ENCODE assay signal across 12 cellular contexts in the genomic region with DNA sequence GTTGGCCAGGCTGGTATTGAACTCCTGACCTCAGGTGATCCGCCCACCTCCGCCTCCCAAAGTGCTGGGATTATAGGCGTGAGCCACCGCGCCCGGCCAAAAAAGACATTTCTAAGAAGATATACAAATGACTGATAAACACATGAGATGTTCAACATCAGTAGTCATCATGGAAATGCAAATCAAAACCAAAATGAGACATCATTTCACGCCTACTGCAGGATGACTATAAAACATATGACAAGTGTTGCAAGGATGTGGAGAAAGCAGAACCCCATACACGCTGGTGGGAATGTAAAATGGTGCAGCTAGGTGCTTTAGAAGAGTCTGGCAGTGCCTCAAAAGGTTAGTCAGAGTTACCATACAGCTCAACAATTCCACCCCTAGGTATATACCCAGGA. TPM values are rescaled to one million over a fixed set of nuclear protein-coding genes. Genes with fewer than 3 reads are reported as not detected.
DNase-seq lines count a peak whose midpoint lies in the region; ATAC-seq and TF ChIP-seq lines count a peak whose summit lies in the region.
"Had no signal": no experiment of that assay in that cellular context is flagged by ENCODE, and none has a peak within 500 bp of the region (broad histone marks: within the 10 kb centered on the region; RNA-seq: fewer than 3 reads in every experiment).

No MANE protein-coding gene starts in this region.

- peaks cover 13 to 25% of the 10 kb centered on the region in 2 donors for H3K4me1 Mint-ChIP-seq in natural killer cell treated with Interleukin-12 subunit alpha and Interleukin-12 subunit beta and Interleukin-15 and Interleukin-18, amount 100 ng/mL, for 72 hours (ENCODE audit: low read depth in 2 of 2)
- no peaks in the 10 kb centered on the region for H3K4me1 Mint-ChIP-seq in natural killer cell
- peaks cover 36% of the 10 kb centered on the region for H3K4me1 Mint-ChIP-seq in activated T-helper 1 cell treated with anti-CD3 and anti-CD28 coated beads, Interleukin-12 subunit alpha, Interleukin-12 subunit beta, Interleukin-2, Interleukin-4 antibody, amounts not matched to agents 30 ng/mL and 10 ng/mL and 1 ng/mL, durations not matched to agents 14 hours and 24 hours and 36 hours (ENCODE audit: low read depth)
- H3K4me1 Mint-ChIP-seq: B cell had no signal

- H3K27ac Mint-ChIP-seq in natural killer cell treated with Interleukin-12 subunit alpha and Interleukin-12 subunit beta and Interleukin-15 and Interleukin-18, amount 100 ng/mL, for 72 hours, result peak overlapping the region; percentile 84 to 91
- H3K27ac Mint-ChIP-seq in natural killer cell, result no peak overlapping the region
- peak overlapping the region; percentile 92 for H3K27ac Mint-ChIP-seq in activated T-helper 1 cell treated with anti-CD3 and anti-CD28 coated beads, Interleukin-12 subunit alpha, Interleukin-12 subunit beta, Interleukin-2, Interleukin-4 antibody, amounts not matched to agents 30 ng/mL and 10 ng/mL and 1 ng/mL, durations not matched to agents 14 hours and 24 hours and 36 hours
- H3K27ac Mint-ChIP-seq: B cell had no signal

- no peaks in the 10 kb centered on the region for H3K27me3 Mint-ChIP-seq in natural killer cell treated with Interleukin-12 subunit alpha and Interleukin-12 subunit beta and Interleukin-15 and Interleukin-18, amount 100 ng/mL, for 72 hours
- H3K27me3 Mint-ChIP-seq in natural killer cell (ENCODE audit: low read depth in 2 of 2), result no peaks in the 10 kb centered on the region
- no peaks in the 10 kb centered on the region for H3K27me3 Mint-ChIP-seq in activated T-helper 1 cell treated with anti-CD3 and anti-CD28 coated beads, Interleukin-12 subunit alpha, Interleukin-12 subunit beta, Interleukin-2, Interleukin-4 antibody, amounts not matched to agents 30 ng/mL and 10 ng/mL and 1 ng/mL, durations not matched to agents 14 hours and 24 hours and 36 hours (ENCODE audit: insufficient read depth)
- H3K27me3 Mint-ChIP-seq: B cell had no signal

- intact Hi-C loops in natural killer cell (cut with micrococcal nuclease), result no loop called here
- intact Hi-C loops in activated T-helper 1 cell treated with anti-CD3 and anti-CD28 coated beads, Interleukin-12 subunit alpha, Interleukin-12 subunit beta, Interleukin-2, Interleukin-4 antibody, amounts not matched to agents 30 ng/mL and 10 ng/mL and 1 ng/mL, durations not matched to agents 14 hours and 24 hours and 36 hours (cut with micrococcal nuclease), result loop anchor here (1.0 to 2.0 kb wide), 10 partner anchors 25 to 1055 kb away; a partner anchor contains a TSS

- peak overlapping the region; percentile 50 for H3K4me3 Mint-ChIP-seq in natural killer cell treated with Interleukin-12 subunit alpha and Interleukin-12 subunit beta and Interleukin-15 and Interleukin-18, amount 100 ng/mL, for 72 hours
- no peak overlapping the region for H3K4me3 Mint-ChIP-seq in natural killer cell
- H3K4me3 Mint-ChIP-seq in activated T-helper 1 cell treated with anti-CD3 and anti-CD28 coated beads, Interleukin-12 subunit alpha, Interleukin-12 subunit beta, Interleukin-2, Interleukin-4 antibody, amounts not matched to agents 30 ng/mL and 10 ng/mL and 1 ng/mL, durations not matched to agents 14 hours and 24 hours and 36 hours, result no peak overlapping the region
- H3K4me3 Mint-ChIP-seq: B cell had no signal

- H3K9me3 Mint-ChIP-seq in natural killer cell treated with Interleukin-12 subunit alpha and Interleukin-12 subunit beta and Interleukin-15 and Interleukin-18, amount 100 ng/mL, for 72 hours, result no peaks in the 10 kb centered on the region
- no peaks in the 10 kb centered on the region for H3K9me3 Mint-ChIP-seq in natural killer cell
- H3K9me3 Mint-ChIP-seq in activated T-helper 1 cell treated with anti-CD3 and anti-CD28 coated beads, Interleukin-12 subunit alpha, Interleukin-12 subunit beta, Interleukin-2, Interleukin-4 antibody, amounts not matched to agents 30 ng/mL and 10 ng/mL and 1 ng/mL, durations not matched to agents 14 hours and 24 hours and 36 hours, result no peaks in the 10 kb centered on the region

- peaks cover 32% of the 10 kb centered on the region for H3K36me3 Mint-ChIP-seq in natural killer cell treated with Interleukin-12 subunit alpha and Interleukin-12 subunit beta and Interleukin-15 and Interleukin-18, amount 100 ng/mL, for 72 hours
- peaks cover 11% of the 10 kb centered on the region for H3K36me3 Mint-ChIP-seq in natural killer cell
- peaks cover 47% of the 10 kb centered on the region for H3K36me3 Mint-ChIP-seq in activated T-helper 1 cell treated with anti-CD3 and anti-CD28 coated beads, Interleukin-12 subunit alpha, Interleukin-12 subunit beta, Interleukin-2, Interleukin-4 antibody, amounts not matched to agents 30 ng/mL and 10 ng/mL and 1 ng/mL, durations not matched to agents 14 hours and 24 hours and 36 hours (ENCODE audit: low read depth)

- TF ChIP-seq CTCF in natural killer cell (IDR thresholded peaks at IDR 0.05), result no peak

- no peak for DNase-seq in natural killer cell treated with Interleukin-12 subunit alpha and Interleukin-12 subunit beta and Interleukin-15 and Interleukin-18, amount 100 ng/mL, for 72 hours (ENCODE audit: low spot score)
- no peak for DNase-seq in natural killer cell
- no peak for DNase-seq in activated T-helper 1 cell treated with anti-CD3 and anti-CD28 coated beads, Interleukin-12 subunit alpha, Interleukin-12 subunit beta, Interleukin-2, Interleukin-4 antibody, amounts not matched to agents 30 ng/mL and 10 ng/mL and 1 ng/mL, durations not matched to agents 14 hours and 24 hours and 36 hours (ENCODE audit: low spot score)
- DNase-seq in kidney tubule cell (ENCODE audit: low spot score), result peak; percentile 8
- DNase-seq in hepatic stellate cell (ENCODE audit: low spot score), result no peak
- DNase-seq: NCI-H2107, right lobe of liver had no signal

- ATAC-seq in natural killer cell treated with Interleukin-12 subunit alpha and Interleukin-12 subunit beta and Interleukin-15 and Interleukin-18, amount 100 ng/mL, for 72 hours, result peak; percentile 93 to 96
- ATAC-seq in natural killer cell (no peak), HG03457 (IDR thresholded peaks at IDR 0.05; ENCODE audit: unreplicated experiment) (no peak), HG02678 (IDR thresholded peaks at IDR 0.05; ENCODE audit: unreplicated experiment) (no peak), HG02884 (IDR thresholded peaks at IDR 0.05; ENCODE audit: unreplicated experiment) (no peak)
- ATAC-seq: right lobe of liver had no signal

RNA-seq across cellular contexts. Expression of a gene that starts 24.6 kb away (rescaled TPM):
- total RNA-seq in natural killer cell treated with Interleukin-12 subunit alpha and Interleukin-12 subunit beta and Interleukin-15 and Interleukin-18, amount 100 ng/mL, for 72 hours, result 10 to 100 TPM; 39.4 to 43.9 TPM
- 10 to 100 TPM; 26.3 to 31.0 (median 30.4) TPM for total RNA-seq in natural killer cell
- 47.4 and 55.0 TPM in 2 replicates for total RNA-seq in activated T-helper 1 cell treated with anti-CD3 and anti-CD28 coated beads, Interleukin-12 subunit alpha, Interleukin-12 subunit beta, Interleukin-2, Interleukin-4 antibody, amounts not matched to agents 30 ng/mL and 10 ng/mL and 1 ng/mL, durations not matched to agents 14 hours and 24 hours and 36 hours

RNA-seq across cellular contexts. Expression of a gene that starts 27.1 kb away (rescaled TPM):
- total RNA-seq in natural killer cell treated with Interleukin-12 subunit alpha and Interleukin-12 subunit beta and Interleukin-15 and Interleukin-18, amount 100 ng/mL, for 72 hours, result not detected
- not detected for total RNA-seq in natural killer cell
- not detected in 2 replicates for total RNA-seq in activated T-helper 1 cell treated with anti-CD3 and anti-CD28 coated beads, Interleukin-12 subunit alpha, Interleukin-12 subunit beta, Interleukin-2, Interleukin-4 antibody, amounts not matched to agents 30 ng/mL and 10 ng/mL and 1 ng/mL, durations not matched to agents 14 hours and 24 hours and 36 hours
- total RNA-seq: activated CD8-positive, alpha-beta memory T cell treated with anti-CD3 and anti-CD28 coated beads for 36 hours; B cell; right lobe of liver had no signal

Comparison
In these comparisons a context has a peak if more than half of its experiments do, and no peak if none do; other contexts are left out.
1. ATAC-seq: peak in natural killer cell treated with Interleukin-12 subunit alpha and Interleukin-12 subunit beta and Interleukin-15 and Interleukin-18, amount 100 ng/mL, for 72 hours (2 of 2); none in natural killer cell (0 of 3), HG03457 (single experiment), HG02678 (single experiment) and HG02884 (single experiment).
2. H3K27ac Mint-ChIP-seq: peak in natural killer cell treated with Interleukin-12 subunit alpha and Interleukin-12 subunit beta and Interleukin-15 and Interleukin-18, amount 100 ng/mL, for 72 hours (2 of 2) and activated T-helper 1 cell treated with anti-CD3 and anti-CD28 coated beads, Interleukin-12 subunit alpha, Interleukin-12 subunit beta, Interleukin-2, Interleukin-4 antibody, amounts not matched to agents 30 ng/mL and 10 ng/mL and 1 ng/mL, durations not matched to agents 14 hours and 24 hours and 36 hours (single experiment); none in natural killer cell (0 of 2).